ENCODE assay signal across 12 cellular contexts in the genomic region with DNA sequence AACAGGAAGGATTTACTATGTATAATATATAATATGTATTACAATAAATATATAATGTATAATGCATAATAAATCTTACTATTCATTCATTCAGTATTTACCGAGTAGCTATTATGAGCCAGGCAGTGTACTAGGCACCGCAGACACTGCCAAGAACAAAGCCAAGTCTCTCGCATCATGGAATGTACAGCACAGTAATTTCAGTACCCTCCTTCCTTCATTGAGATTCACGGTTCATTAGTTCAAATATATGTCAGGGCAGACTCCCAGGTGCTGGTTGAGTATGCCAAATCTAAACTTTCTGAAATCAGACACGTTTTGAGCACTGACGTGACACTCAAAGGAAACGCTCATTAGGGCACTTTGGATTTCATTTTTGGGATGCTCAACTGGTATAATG. TPM values are rescaled to one million over a fixed set of nuclear protein-coding genes. Genes with fewer than 3 reads are reported as not detected.
DNase-seq lines count a peak whose midpoint lies in the region; ATAC-seq, FAIRE-seq and TF ChIP-seq lines count a peak whose summit lies in the region.
"Had no signal": no experiment of that assay in that cellular context is flagged by ENCODE, and none has a peak within 500 bp of the region (broad histone marks: within the 10 kb centered on the region; RNA-seq: fewer than 3 reads in every experiment).

No MANE protein-coding gene starts in this region.

- peaks cover 43% of the 10 kb centered on the region for H3K4me1 ChIP-seq in GM12878 (ENCODE audit: control insufficient read depth, insufficient read depth, low read length)

- H3K27ac ChIP-seq in 22Rv1 (peak overlapping the region; percentile 2; the same call in 1 of the 2 replicates), GM12878 (ENCODE audit: control insufficient read depth, insufficient read depth) (peak overlapping the region; percentile 64)
- H3K27ac ChIP-seq: thyroid gland had no signal

- H3K79me2 ChIP-seq in GM12878 (ENCODE audit: control insufficient read depth, insufficient read depth, low read length): peaks cover 99% of the 10 kb centered on the region

- SMC1A ChIA-PET in GM12878 (lab: Charles Lee; ENCODE audit: uncharacterized antibody, unreplicated experiment): interaction anchor here (1.0 to 4.6 kb wide), 14 partner anchors 9 to 122 kb away, joined by 3 to 26 read pairs (median 5); no protein-coding TSS in a partner anchor

- intact Hi-C loops in GM12878 (cut with micrococcal nuclease; ENCODE audit: unreplicated experiment): loop anchor here (2.0 to 10.0 kb wide), 2 partner anchors 86 to 438 kb away; no protein-coding TSS in a partner anchor

- no peaks in the 10 kb centered on the region for H3K36me3 ChIP-seq in GM12878 (ENCODE audit: control insufficient read depth in 2 of 2, insufficient read depth in 2 of 2, low read length in 1 of 2)
- H3K36me3 ChIP-seq: thyroid gland had no signal

- in situ Hi-C loops in GM12878 (cut with MboI): no loop called here

- no peaks in the 10 kb centered on the region for H3K36me3 Mint-ChIP-seq in T-helper 2 cell treated with Interferon-gamma antibody and Interleukin-4, amounts not matched to agents 5 μg/mL and 100 μg/mL, for 36 hours (ENCODE audit: low read depth)

- peaks cover 11% of the 10 kb centered on the region for H3K4me1 Mint-ChIP-seq in T-helper 2 cell treated with Interferon-gamma antibody and Interleukin-4, amounts not matched to agents 5 μg/mL and 100 μg/mL, for 36 hours (ENCODE audit: low read depth)

- no peaks in the 10 kb centered on the region; the same call in 2 of the 3 replicates for H3K9me3 ChIP-seq in GM12878 (replicated peaks; ENCODE audit: control insufficient read depth, insufficient read depth, low read length)
- H3K9me3 ChIP-seq: thyroid gland had no signal

- TF ChIP-seq POLR2A in GM18505 (IDR thresholded peaks at IDR 0.05; ENCODE audit: borderline replicate concordance, extremely low read depth, insufficient read depth, insufficient read length) (no peak), GM12878 (IDR thresholded peaks at IDR 0.05; ENCODE audit: low read depth, low read length) (no peak)

- H3K27me3 Mint-ChIP-seq in T-helper 2 cell treated with Interferon-gamma antibody and Interleukin-4, amounts not matched to agents 5 μg/mL and 100 μg/mL, for 36 hours (ENCODE audit: low read depth): peaks cover 33% of the 10 kb centered on the region

- CTCF ChIA-PET in GM12878 (lab: Yijun Ruan, JAX): interaction anchor here (0.6 to 1.4 kb wide), 5 partner anchors 66 to 108 kb away, joined by 3 to 5 read pairs (median 3); no protein-coding TSS in a partner anchor

- POLR2A ChIA-PET in GM12878 (lab: Charles Lee): interaction anchor here (0.5 to 1.7 kb wide), 4 partner anchors 8 to 120 kb away, joined by 3 read pairs; no protein-coding TSS in a partner anchor

- WGBS in GM12878 (ENCODE audit: insufficient coverage, insufficient replicate concordance, low lambda C conversion rate, missing lambda C conversion rate): 2% methylated on average over 7 of the region's 7 CpGs

- no peak overlapping the region for H3K4me3 Mint-ChIP-seq in T-helper 2 cell treated with Interferon-gamma antibody and Interleukin-4, amounts not matched to agents 5 μg/mL and 100 μg/mL, for 36 hours

- no TSS peak for BruUV-seq in GM12878 (replicated peaks; lab: Mats Ljungman, UMichigan)

- TF ChIP-seq RAD21 in GM12878 (IDR thresholded peaks at IDR 0.05; ENCODE audit: insufficient read depth, low read depth, low read length): no peak

- peak; percentile 62 for DNase-seq in GM12878 (ENCODE audit: low read depth, low spot score)
- no peak for DNase-seq in NCI-H82 (lab: John Stamatoyannopoulos, UW)
- no peak for DNase-seq in T-helper 2 cell treated with Interferon-gamma antibody and Interleukin-4, amounts not matched to agents 5 μg/mL and 100 μg/mL, for 36 hours (ENCODE audit: low spot score)
- DNase-seq in GM03348 (ENCODE audit: low spot score): no peak
- DNase-seq: activated CD4-positive, CD25-positive, alpha-beta regulatory T cell; posterior cingulate gyrus; thyroid gland had no signal

- no peak for TF ChIP-seq EP300 in GM12878 (IDR thresholded peaks at IDR 0.05; ENCODE audit: borderline replicate concordance in 1 of 2, control insufficient read depth in 1 of 2, low read depth in 2 of 2, low read length in 2 of 2)

- RAD21 ChIA-PET in GM12878 (lab: Charles Lee; ENCODE audit: unreplicated experiment): interaction anchor here (1.1 to 2.1 kb wide), 5 partner anchors 10 to 79 kb away, joined by 3 to 9 read pairs (median 4); no protein-coding TSS in a partner anchor

- peak overlapping the region; percentile 24; the same call in 1 of the 2 replicates for H3K9ac ChIP-seq in GM12878 (ENCODE audit: control insufficient read depth, insufficient read depth, low read length)

- TF ChIP-seq CTCF in 22Rv1 (IDR thresholded peaks at IDR 0.05) (no peak), GM12878 (IDR thresholded peaks at IDR 0.05 in 2 of 3, conservative IDR thresholded peaks at IDR 0.05 in 1 of 3; ENCODE audit: control insufficient read depth in 2 of 3, extremely low read depth in 1 of 3, insufficient read depth in 1 of 3, low read depth in 3 of 3, low read length in 3 of 3) (no peak)

- peak overlapping the region; percentile 54 for H3K4me3 ChIP-seq in GM12878
- H3K4me3 ChIP-seq: thyroid gland had no signal

- no peaks in the 10 kb centered on the region for H4K20me1 ChIP-seq in GM12878 (ENCODE audit: control insufficient read depth, insufficient read depth)

- H3K9me3 Mint-ChIP-seq in T-helper 2 cell treated with Interferon-gamma antibody and Interleukin-4, amounts not matched to agents 5 μg/mL and 100 μg/mL, for 36 hours: no peaks in the 10 kb centered on the region

- peak overlapping the region; percentile 64 for H3K4me2 ChIP-seq in GM12878 (ENCODE audit: control insufficient read depth, insufficient read depth)

- no peak overlapping the region for H2AFZ ChIP-seq in GM12878 (ENCODE audit: control insufficient read depth, low read depth, low read length)

- no peak overlapping the region for H3K27ac Mint-ChIP-seq in T-helper 2 cell treated with Interferon-gamma antibody and Interleukin-4, amounts not matched to agents 5 μg/mL and 100 μg/mL, for 36 hours

- H3K27me3 ChIP-seq in GM12878 (replicated peaks in 1 of 2; ENCODE audit: control insufficient read depth in 2 of 2, insufficient read depth in 2 of 2, low read length in 1 of 2): no peaks in the 10 kb centered on the region
- H3K27me3 ChIP-seq: thyroid gland had no signal

- no peak for FAIRE-seq in GM12878 (lab: Jason Lieb, UNC)
- FAIRE-seq: H1 had no signal

- ATAC-seq in GM18505 (IDR thresholded peaks at IDR 0.05; ENCODE audit: unreplicated experiment) (peak; percentile 40), HG03342 (IDR thresholded peaks at IDR 0.05; ENCODE audit: unreplicated experiment) (peak; percentile 31), GM12878 (peak; percentile 46), HG03439 (IDR thresholded peaks at IDR 0.05; ENCODE audit: unreplicated experiment) (no peak)

TF ChIP-seq in GM12878, 131 proteins besides CTCF, POLR2A, EP300 and RAD21 (continues in another document):
- TF ChIP-seq, protein P1, sequence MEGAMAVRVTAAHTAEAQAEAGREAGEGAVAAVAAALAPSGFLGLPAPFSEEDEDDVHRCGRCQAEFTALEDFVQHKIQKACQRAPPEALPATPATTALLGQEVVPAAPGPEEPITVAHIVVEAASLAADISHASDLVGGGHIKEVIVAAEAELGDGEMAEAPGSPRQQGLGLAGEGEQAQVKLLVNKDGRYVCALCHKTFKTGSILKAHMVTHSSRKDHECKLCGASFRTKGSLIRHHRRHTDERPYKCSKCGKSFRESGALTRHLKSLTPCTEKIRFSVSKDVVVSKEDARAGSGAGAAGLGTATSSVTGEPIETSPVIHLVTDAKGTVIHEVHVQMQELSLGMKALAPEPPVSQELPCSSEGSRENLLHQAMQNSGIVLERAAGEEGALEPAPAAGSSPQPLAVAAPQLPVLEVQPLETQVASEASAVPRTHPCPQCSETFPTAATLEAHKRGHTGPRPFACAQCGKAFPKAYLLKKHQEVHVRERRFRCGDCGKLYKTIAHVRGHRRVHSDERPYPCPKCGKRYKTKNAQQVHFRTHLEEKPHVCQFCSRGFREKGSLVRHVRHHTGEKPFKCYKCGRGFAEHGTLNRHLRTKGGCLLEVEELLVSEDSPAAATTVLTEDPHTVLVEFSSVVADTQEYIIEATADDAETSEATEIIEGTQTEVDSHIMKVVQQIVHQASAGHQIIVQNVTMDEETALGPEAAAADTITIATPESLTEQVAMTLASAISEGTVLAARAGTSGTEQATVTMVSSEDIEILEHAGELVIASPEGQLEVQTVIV (IDR thresholded peaks at IDR 0.05; ENCODE audit: borderline replicate concordance, partially characterized antibody): no peak
- TF ChIP-seq KDM1A (IDR thresholded peaks at IDR 0.05; ENCODE audit: borderline replicate concordance): no peak
- TF ChIP-seq IRF4 (IDR thresholded peaks at IDR 0.05; ENCODE audit: low read depth, low read length): 0 out of 2 replicates have a peak, but pooled peaks have one; percentile 64
- peak in 1 of 2 experiments; percentile 16; a peak in 1 of 4 replicates for TF ChIP-seq CEBPB (IDR thresholded peaks at IDR 0.05; ENCODE audit: borderline replicate concordance in 1 of 2, low read depth in 2 of 2, low read length in 2 of 2)
- TF ChIP-seq NR2C1 (IDR thresholded peaks at IDR 0.05): no peak

RNA-seq across cellular contexts. Expression of gene USP6NL, which starts 9.1 kb away (rescaled TPM):
- 37.0 and 39.1 TPM in 2 replicates for total RNA-seq in GM12878 (2013; cell fraction: nucleolus; rRNA removed)
- total RNA-seq in GM12878 (2014; rRNA removed): 25.8 and 32.1 TPM in 2 replicates
- total RNA-seq in GM12878 (2014; rRNA removed; fragmentation: Illumina TruSeq; extraction: Trizol): 21.7 and 22.2 TPM in 2 replicates
- 25.0 and 27.7 TPM in 2 replicates for total RNA-seq in GM12878 (2021)
- 10.1 TPM for polyA plus RNA-seq in GM12878 (2011; ENCODE audit: low read depth)
- 12.1 and 13.3 TPM in 2 replicates for polyA plus RNA-seq in GM12878 (2011; rRNA removed)
- 8.0 and 9.9 TPM in 2 replicates for polyA plus RNA-seq in GM12878 (2011; cell fraction: cytosol; rRNA removed)
- polyA plus RNA-seq in GM12878 (2011; cell fraction: nucleus; rRNA removed): 9.6 and 12.0 TPM in 2 replicates
- 14.8 and 19.1 TPM in 2 replicates for polyA plus RNA-seq in GM12878 (2012)
- 22.5 and 24.0 TPM in 2 replicates for polyA plus RNA-seq in GM12878 (2014; fragmentation: Illumina TruSeq; extraction: Trizol)
- polyA plus RNA-seq in GM12878 (2014; fragmentation: Nextera tagmentation; extraction: Ambion mirVana): 1 to 10 TPM; 4.0 to 6.5 TPM
- 19.2 and 21.5 TPM in 2 replicates for polyA plus RNA-seq in GM12878 (2014; rRNA removed)
- polyA plus RNA-seq in GM12878 (2016; fragmentation: Nextera tagmentation; extraction: Ambion mirVana): 10 to 100 TPM; 12.5 to 14.9 TPM
- 12.3 and 14.9 TPM in 2 replicates for polyA minus RNA-seq in GM12878 (2011; rRNA and poly(A)+ RNA removed)
- 4.0 and 5.9 TPM in 2 replicates for polyA minus RNA-seq in GM12878 (2011; cell fraction: cytosol; rRNA and poly(A)+ RNA removed)
- polyA minus RNA-seq in GM12878 (2011; cell fraction: nucleus; rRNA and poly(A)+ RNA removed): 11.1 and 21.9 TPM in 2 replicates
